ENCODE assay signal across 1 cellular context in genomic region chr20:3477861-3478544, GRCh38.
TF ChIP-seq lines count a peak whose summit lies in the region.

No MANE protein-coding gene starts in this region.

TF ChIP-seq in liver, 16 proteins besides CTCF, POLR2A, EP300 and RAD21:
- TF ChIP-seq FOXA2 (IDR thresholded peaks at IDR 0.05) (peak; percentile 37), SP1 (IDR thresholded peaks at IDR 0.05) (peak; percentile 58), RXRA (IDR thresholded peaks at IDR 0.05) (peak; percentile 37 to 39), HNF4A (conservative IDR thresholded peaks at IDR 0.05) (peak; percentile 28 to 63), HNF4G (IDR thresholded peaks at IDR 0.05) (no peak), YY1 (IDR thresholded peaks at IDR 0.05) (peak; percentile 34)
- TF ChIP-seq, protein P1, sequence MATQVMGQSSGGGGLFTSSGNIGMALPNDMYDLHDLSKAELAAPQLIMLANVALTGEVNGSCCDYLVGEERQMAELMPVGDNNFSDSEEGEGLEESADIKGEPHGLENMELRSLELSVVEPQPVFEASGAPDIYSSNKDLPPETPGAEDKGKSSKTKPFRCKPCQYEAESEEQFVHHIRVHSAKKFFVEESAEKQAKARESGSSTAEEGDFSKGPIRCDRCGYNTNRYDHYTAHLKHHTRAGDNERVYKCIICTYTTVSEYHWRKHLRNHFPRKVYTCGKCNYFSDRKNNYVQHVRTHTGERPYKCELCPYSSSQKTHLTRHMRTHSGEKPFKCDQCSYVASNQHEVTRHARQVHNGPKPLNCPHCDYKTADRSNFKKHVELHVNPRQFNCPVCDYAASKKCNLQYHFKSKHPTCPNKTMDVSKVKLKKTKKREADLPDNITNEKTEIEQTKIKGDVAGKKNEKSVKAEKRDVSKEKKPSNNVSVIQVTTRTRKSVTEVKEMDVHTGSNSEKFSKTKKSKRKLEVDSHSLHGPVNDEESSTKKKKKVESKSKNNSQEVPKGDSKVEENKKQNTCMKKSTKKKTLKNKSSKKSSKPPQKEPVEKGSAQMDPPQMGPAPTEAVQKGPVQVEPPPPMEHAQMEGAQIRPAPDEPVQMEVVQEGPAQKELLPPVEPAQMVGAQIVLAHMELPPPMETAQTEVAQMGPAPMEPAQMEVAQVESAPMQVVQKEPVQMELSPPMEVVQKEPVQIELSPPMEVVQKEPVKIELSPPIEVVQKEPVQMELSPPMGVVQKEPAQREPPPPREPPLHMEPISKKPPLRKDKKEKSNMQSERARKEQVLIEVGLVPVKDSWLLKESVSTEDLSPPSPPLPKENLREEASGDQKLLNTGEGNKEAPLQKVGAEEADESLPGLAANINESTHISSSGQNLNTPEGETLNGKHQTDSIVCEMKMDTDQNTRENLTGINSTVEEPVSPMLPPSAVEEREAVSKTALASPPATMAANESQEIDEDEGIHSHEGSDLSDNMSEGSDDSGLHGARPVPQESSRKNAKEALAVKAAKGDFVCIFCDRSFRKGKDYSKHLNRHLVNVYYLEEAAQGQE (IDR thresholded peaks at IDR 0.05): no peak
- TF ChIP-seq, protein P2, sequence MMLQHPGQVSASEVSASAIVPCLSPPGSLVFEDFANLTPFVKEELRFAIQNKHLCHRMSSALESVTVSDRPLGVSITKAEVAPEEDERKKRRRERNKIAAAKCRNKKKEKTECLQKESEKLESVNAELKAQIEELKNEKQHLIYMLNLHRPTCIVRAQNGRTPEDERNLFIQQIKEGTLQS (IDR thresholded peaks at IDR 0.05): no peak
TF ChIP-seq in liver: peak in this region for 5.
